ENCODE assay signal across 14 cellular contexts in genomic region chr1:81446006-81446669, GRCh38.
DNase-seq lines count a peak whose midpoint lies in the region; ATAC-seq lines count a peak whose summit lies in the region.
"Had no signal": no experiment of that assay in that cellular context is flagged by ENCODE, and none has a peak within 500 bp of the region (broad histone marks: within the 10 kb centered on the region; RNA-seq: fewer than 3 reads in every experiment).

No MANE protein-coding gene starts in this region.

- no peaks in the 10 kb centered on the region for H3K27me3 ChIP-seq in right cardiac atrium (ENCODE audit: control insufficient read depth, insufficient read depth)
- H3K27me3 ChIP-seq: gastroesophageal sphincter, suprapubic skin, vagina had no signal

- peak; percentile 58 for DNase-seq in DMS153 treated with DMSO at 0.1 percent for 48 hours (lab: John Stamatoyannopoulos, UW; ENCODE audit: unreplicated experiment)
- DNase-seq in NCI-H2081 (lab: John Stamatoyannopoulos, UW): peak; percentile 64 to 90
- DNase-seq in SHP77 (lab: John Stamatoyannopoulos, UW): peak; percentile 57 to 78
- peak; percentile 22 to 56 (median 31) for DNase-seq in right cardiac atrium
- DNase-seq in iPS-NIHi7 (ENCODE audit: extremely low spot score): no peak
- DNase-seq in activated CD4-positive, CD25-positive, alpha-beta regulatory T cell treated with anti-CD3 and anti-CD28 coated beads, Interleukin-2, amount 50 U/mL, for 72 hours: no peak
- DNase-seq: activated CD8-positive, alpha-beta memory T cell treated with anti-CD3 and anti-CD28 coated beads, Interleukin-2, amount 10 ng/mL, durations not matched to agents 7 days and 5 days; NCI-H187 had no signal

- WGBS in right cardiac atrium: 65% methylated on average over 9 of the region's 9 CpGs

- intact Hi-C loops in right cardiac atrium (cut with DNase I): no loop called here

- H3K27ac ChIP-seq in right cardiac atrium (ENCODE audit: low read length): peak overlapping the region; percentile 3
- H3K27ac ChIP-seq: gastroesophageal sphincter, suprapubic skin, vagina had no signal

- ATAC-seq in right cardiac atrium: peak; percentile 60 to 71
- no peak for ATAC-seq in GM18502 (IDR thresholded peaks at IDR 0.05; ENCODE audit: poor library complexity, unreplicated experiment)
- ATAC-seq in GM18868 (IDR thresholded peaks at IDR 0.05; ENCODE audit: unreplicated experiment): no peak
- ATAC-seq: activated CD8-positive, alpha-beta memory T cell treated with anti-CD3 and anti-CD28 coated beads, Interleukin-2, amount 10 ng/mL, durations not matched to agents 7 days and 5 days; esophagus mucosa; gastroesophageal sphincter had no signal

- peaks cover 1% of the 10 kb centered on the region for H3K4me1 ChIP-seq in right cardiac atrium (ENCODE audit: control insufficient read depth, insufficient read depth, low read length)
- H3K4me1 ChIP-seq: gastroesophageal sphincter, suprapubic skin, vagina had no signal

- no peaks in the 10 kb centered on the region for H3K9me3 ChIP-seq in right cardiac atrium (ENCODE audit: control insufficient read depth, low read length)
- H3K9me3 ChIP-seq: gastroesophageal sphincter, suprapubic skin, vagina had no signal

- H3K4me3 ChIP-seq in right cardiac atrium (ENCODE audit: low read length): peak overlapping the region; percentile 23
- H3K4me3 ChIP-seq: gastroesophageal sphincter, suprapubic skin, vagina had no signal

Comparison
In these comparisons a context has a peak if more than half of its experiments do, and no peak if none do; other contexts are left out.
1. DNase-seq: peak in DMS153 treated with DMSO at 0.1 percent for 48 hours (single experiment), NCI-H2081 (2 of 2), SHP77 (2 of 2) and right cardiac atrium (3 of 3); none in iPS-NIHi7 (single experiment) and activated CD4-positive, CD25-positive, alpha-beta regulatory T cell treated with anti-CD3 and anti-CD28 coated beads, Interleukin-2, amount 50 U/mL, for 72 hours (single experiment).
2. ATAC-seq: peak in right cardiac atrium (2 of 2); none in GM18502 (single experiment) and GM18868 (single experiment).